Comparison of ENCODE assay signal across 1 cellular context in the genomic region with DNA sequence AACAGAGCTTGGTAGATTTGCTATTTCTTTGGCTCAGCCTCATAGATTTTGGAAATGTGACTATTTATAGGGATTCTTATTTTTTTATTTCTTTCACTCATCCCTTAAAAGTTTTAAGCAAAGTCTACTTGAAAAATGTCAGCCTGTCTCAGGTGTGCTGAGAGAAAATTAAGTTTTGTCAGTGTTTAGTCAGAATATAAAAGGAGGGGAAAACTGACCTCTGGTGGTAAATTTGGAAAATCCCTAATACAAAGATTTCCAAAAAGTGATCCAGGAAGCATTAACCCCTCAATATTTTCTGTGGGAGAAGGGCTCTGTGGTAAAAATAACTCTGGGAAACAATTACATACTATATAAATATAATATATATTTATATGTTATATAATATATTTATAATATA.
TF ChIP-seq lines count a peak whose summit lies in the region.

No MANE protein-coding gene starts in this region.

TF ChIP-seq in A549, 52 proteins besides CTCF, POLR2A, EP300 and RAD21 (continued from another document):
- no peak for TF ChIP-seq REST (IDR thresholded peaks at IDR 0.05)
- no peak for TF ChIP-seq ZFP36 (IDR thresholded peaks at IDR 0.05; ENCODE audit: borderline replicate concordance, partially characterized antibody)
- TF ChIP-seq EHMT2 (IDR thresholded peaks at IDR 0.05; ENCODE audit: low read depth): no peak
- TF ChIP-seq FOSB (CRISPR knock-in tag; IDR thresholded peaks at IDR 0.05): no peak
